Comparison of ENCODE assay signal across 1 cellular context in genomic region chr4:1230971-1231636, GRCh38.
TF ChIP-seq lines count a peak whose summit lies in the region.

No MANE protein-coding gene starts in this region.

TF ChIP-seq in GM12878, 131 proteins besides CTCF, POLR2A, EP300 and RAD21:
- no peak for TF ChIP-seq IKZF1 (conservative IDR thresholded peaks at IDR 0.05)
- no peak for TF ChIP-seq SKIL (IDR thresholded peaks at IDR 0.05; ENCODE audit: low read depth, poor library complexity, severe bottlenecking)
- TF ChIP-seq NR2C2 (IDR thresholded peaks at IDR 0.05; ENCODE audit: borderline replicate concordance, control insufficient read depth, insufficient read length, low read depth), result no peak
- no peak for TF ChIP-seq HDAC6 (IDR thresholded peaks at IDR 0.05; ENCODE audit: unreplicated experiment)
- TF ChIP-seq LARP7 (IDR thresholded peaks at IDR 0.05), result no peak
- TF ChIP-seq BMI1 (IDR thresholded peaks at IDR 0.05; ENCODE audit: borderline replicate concordance), result no peak
- no peak for TF ChIP-seq MEF2A (IDR thresholded peaks at IDR 0.05; ENCODE audit: insufficient read depth, low read depth, low read length)
- TF ChIP-seq, protein P1, sequence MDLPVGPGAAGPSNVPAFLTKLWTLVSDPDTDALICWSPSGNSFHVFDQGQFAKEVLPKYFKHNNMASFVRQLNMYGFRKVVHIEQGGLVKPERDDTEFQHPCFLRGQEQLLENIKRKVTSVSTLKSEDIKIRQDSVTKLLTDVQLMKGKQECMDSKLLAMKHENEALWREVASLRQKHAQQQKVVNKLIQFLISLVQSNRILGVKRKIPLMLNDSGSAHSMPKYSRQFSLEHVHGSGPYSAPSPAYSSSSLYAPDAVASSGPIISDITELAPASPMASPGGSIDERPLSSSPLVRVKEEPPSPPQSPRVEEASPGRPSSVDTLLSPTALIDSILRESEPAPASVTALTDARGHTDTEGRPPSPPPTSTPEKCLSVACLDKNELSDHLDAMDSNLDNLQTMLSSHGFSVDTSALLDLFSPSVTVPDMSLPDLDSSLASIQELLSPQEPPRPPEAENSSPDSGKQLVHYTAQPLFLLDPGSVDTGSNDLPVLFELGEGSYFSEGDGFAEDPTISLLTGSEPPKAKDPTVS (IDR thresholded peaks at IDR 0.05; ENCODE audit: low read depth, low read length), result no peak
- no peak for TF ChIP-seq PRDM15 (CRISPR knock-in tag; IDR thresholded peaks at IDR 0.05)
- TF ChIP-seq ZNF384 (IDR thresholded peaks at IDR 0.05; ENCODE audit: borderline replicate concordance, low read depth, low read length), result no peak
- no peak for TF ChIP-seq ZZZ3 (IDR thresholded peaks at IDR 0.05; ENCODE audit: control insufficient read depth, insufficient read length, low read depth)
- no peak for TF ChIP-seq PML (IDR thresholded peaks at IDR 0.05; ENCODE audit: low read length)
